Comparison of ENCODE assay signal across 8 cellular contexts in genomic region chr17:80035937-80036714, GRCh38. TPM values are rescaled to one million over a fixed set of nuclear protein-coding genes. Genes with fewer than 3 reads are reported as not detected.
DNase-seq lines count a peak whose midpoint lies in the region; ATAC-seq and TF ChIP-seq lines count a peak whose summit lies in the region.

Gene CCDC40, plus strand, starts transcription at chr17:80036642. Its CDS starts 21 bp downstream, at chr17:80036663.

- peak; percentile 6 for TF ChIP-seq CTCF in GM12864 (IDR thresholded peaks at IDR 0.05; ENCODE audit: low read depth, low read length, missing control alignments)

- peaks cover 17% of the 10 kb centered on the region for H3K4me1 ChIP-seq in mononuclear cell (ENCODE audit: insufficient read depth, low read length)

- H3K9me3 ChIP-seq in mononuclear cell (ENCODE audit: low read depth, low read length): no peaks in the 10 kb centered on the region

- ATAC-seq in GM18873 (IDR thresholded peaks at IDR 0.05; ENCODE audit: low FRiP score, unreplicated experiment): no peak

- DNase-seq in GM12864 (ENCODE audit: low read depth): no peak
- peak; percentile 25 for DNase-seq in HS-5 (ENCODE audit: low read depth)
- DNase-seq in NOMO-1 treated with dmso at 0.1 percent for 144 hours (lab: John Stamatoyannopoulos, UW; ENCODE audit: unreplicated experiment): peak; percentile 69
- peak; percentile 58 for DNase-seq in activated T-cell treated with anti-CD3 and anti-CD28 coated beads for 24 hours (ENCODE audit: low read depth)
- no peak for DNase-seq in epithelial cell of prostate (ENCODE audit: low read depth, low spot score)
- DNase-seq in stimulated activated CD8-positive, alpha-beta memory T cell treated with anti-CD3 and anti-CD28 coated beads, Interleukin-2, amount 100 ng/mL, for 48 hours (ENCODE audit: low read depth in 2 of 2): peak; percentile 61 to 63

- peaks cover 21% of the 10 kb centered on the region for H3K27me3 ChIP-seq in mononuclear cell (ENCODE audit: insufficient read depth, low read length)

- peak within 1 kb of the TSS; percentile 61 for H3K4me3 ChIP-seq in GM12864 (ENCODE audit: low read depth, low read length)
- H3K4me3 ChIP-seq in mononuclear cell (ENCODE audit: low read length): peak within 1 kb of the TSS; percentile 46

- peak within 1 kb of the TSS; percentile 26 for H3K27ac ChIP-seq in epithelial cell of prostate

RNA-seq across cellular contexts. Expression of gene CCDC40, which starts in this region (rescaled TPM):
- total RNA-seq in mononuclear cell: 0.84 TPM

Comparison
In these comparisons a context has a peak if more than half of its experiments do, and no peak if none do; other contexts are left out.
1. DNase-seq: peak in HS-5 (single experiment), NOMO-1 treated with dmso at 0.1 percent for 144 hours (single experiment), activated T-cell treated with anti-CD3 and anti-CD28 coated beads for 24 hours (single experiment) and stimulated activated CD8-positive, alpha-beta memory T cell treated with anti-CD3 and anti-CD28 coated beads, Interleukin-2, amount 100 ng/mL, for 48 hours (2 of 2); none in GM12864 (single experiment) and epithelial cell of prostate (single experiment).